18 cellular contexts compared by ENCODE assay signal in the genomic region with DNA sequence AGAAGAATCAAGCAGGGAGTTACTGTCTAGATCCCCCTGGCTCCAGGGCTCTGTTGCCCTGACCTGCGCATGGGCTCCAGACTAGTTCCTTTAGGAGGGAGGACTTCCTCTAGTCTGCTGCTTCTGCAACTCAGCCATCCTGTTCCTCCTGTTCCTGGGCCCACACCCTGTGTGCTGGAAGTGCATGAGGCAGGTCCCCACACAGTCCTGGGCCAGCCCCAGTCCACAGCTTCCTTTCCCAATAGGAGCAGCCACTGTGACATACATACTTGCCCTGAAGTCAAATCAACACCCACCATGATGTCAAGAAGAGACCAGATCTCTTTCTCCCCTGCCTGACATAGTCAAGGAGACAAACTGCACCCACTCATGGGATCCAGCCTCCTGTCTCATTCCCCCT. TPM values are rescaled to one million over a fixed set of nuclear protein-coding genes. Genes with fewer than 3 reads are reported as not detected.
DNase-seq lines count a peak whose midpoint lies in the region; ATAC-seq and TF ChIP-seq lines count a peak whose summit lies in the region.
"Had no signal": no experiment of that assay in that cellular context is flagged by ENCODE, and none has a peak within 500 bp of the region (broad histone marks: within the 10 kb centered on the region; RNA-seq: fewer than 3 reads in every experiment).

No MANE protein-coding gene starts in this region.

- intact Hi-C loops in Calu3 (cut with micrococcal nuclease; ENCODE audit: unreplicated experiment), result no loop called here

- H3K9me3 Mint-ChIP-seq in nephron, result no peaks in the 10 kb centered on the region
- no peaks in the 10 kb centered on the region for H3K9me3 Mint-ChIP-seq in Calu3 (ENCODE audit: low read depth, unreplicated experiment)
- H3K9me3 Mint-ChIP-seq: activated T-helper 17 cell treated with anti-CD3 and anti-CD28 coated beads, Interleukin-2, amount 50 U/mL, for 72 hours had no signal

- H3K36me3 Mint-ChIP-seq in nephron (ENCODE audit: low read depth) (no peaks in the 10 kb centered on the region), Calu3 (ENCODE audit: insufficient read depth, unreplicated experiment) (no peaks in the 10 kb centered on the region)

- H3K27me3 Mint-ChIP-seq in nephron (ENCODE audit: low read depth), result no peaks in the 10 kb centered on the region
- peaks cover 42% of the 10 kb centered on the region for H3K27me3 Mint-ChIP-seq in Calu3 (ENCODE audit: unreplicated experiment)

- H3K4me1 Mint-ChIP-seq in nephron (peaks cover 22% of the 10 kb centered on the region), Calu3 (ENCODE audit: low read depth, unreplicated experiment) (peaks cover 10% of the 10 kb centered on the region)

- CTCF ChIA-PET in Calu3 (lab: Charles Lee), result no interaction called here

- DNase-seq in CMK (ENCODE audit: low read depth) (peak; percentile 29), OCI-M1 (lab: John Stamatoyannopoulos, UW) (peak; percentile 45), foreskin melanocyte (peak; percentile 10), SHP77 treated with DMSO at 0.1 percent for 48 hours (lab: John Stamatoyannopoulos, UW) (no peak), Calu3 (no peak), HCEC 1CT (no peak)
- DNase-seq: activated CD4-positive, alpha-beta T cell treated with anti-CD3 and anti-CD28 coated beads, Interleukin-2, amount 50 U/mL, for 4 hours; colonic mucosa; NCI-H1092 treated with DMSO at 0.1 percent for 48 hours; psoas muscle; T-helper 2 cell had no signal

- TF ChIP-seq CTCF in nephron (IDR thresholded peaks at IDR 0.05; ENCODE audit: unreplicated experiment in 3 of 3), result no peak
- TF ChIP-seq CTCF in Calu3 (IDR thresholded peaks at IDR 0.05; ENCODE audit: unreplicated experiment), result no peak

- H3K4me3 Mint-ChIP-seq in nephron, result no peak overlapping the region
- no peak overlapping the region for H3K4me3 Mint-ChIP-seq in Calu3 (ENCODE audit: low read depth, unreplicated experiment)
- H3K4me3 Mint-ChIP-seq: activated T-helper 17 cell treated with anti-CD3 and anti-CD28 coated beads, Interleukin-2, amount 50 U/mL, for 72 hours had no signal

- ATAC-seq in HG03159 (IDR thresholded peaks at IDR 0.05; ENCODE audit: unreplicated experiment), result no peak
- ATAC-seq: activated T-helper 17 cell treated with anti-CD3 and anti-CD28 coated beads, Interleukin-2, amount 50 U/mL, for 72 hours; HCT116; Panc1 had no signal

- no TSS peak for BruUV-seq in Calu3 (replicated peaks; lab: Mats Ljungman, UMichigan)

- H3K27ac Mint-ChIP-seq in nephron (peak overlapping the region in 2 of 3 experiments; percentile 95), Calu3 (ENCODE audit: unreplicated experiment) (no peak overlapping the region)

RNA-seq across cellular contexts. Expression of a gene that starts 1.3 kb away (rescaled TPM):
- total RNA-seq in Calu3 (2022), result not detected in 2 replicates
- total RNA-seq: activated T-helper 17 cell treated with anti-CD3 and anti-CD28 coated beads, Interleukin-2, amount 50 U/mL, for 72 hours; colonic mucosa; HT-29; mucosa of gallbladder had no signal

RNA-seq across cellular contexts. Expression of a gene that starts 24.5 kb away (rescaled TPM):
- total RNA-seq in Calu3 (2022), result 0.24 and 0.28 TPM in 2 replicates
- total RNA-seq: HT-29 had no signal

Comparison
In these comparisons a context has a peak if more than half of its experiments do, and no peak if none do; other contexts are left out.
1. DNase-seq: peak in CMK (single experiment), OCI-M1 (single experiment) and foreskin melanocyte (single experiment); none in SHP77 treated with DMSO at 0.1 percent for 48 hours (single experiment), Calu3 (single experiment) and HCEC 1CT (single experiment).